In the genomic region with DNA sequence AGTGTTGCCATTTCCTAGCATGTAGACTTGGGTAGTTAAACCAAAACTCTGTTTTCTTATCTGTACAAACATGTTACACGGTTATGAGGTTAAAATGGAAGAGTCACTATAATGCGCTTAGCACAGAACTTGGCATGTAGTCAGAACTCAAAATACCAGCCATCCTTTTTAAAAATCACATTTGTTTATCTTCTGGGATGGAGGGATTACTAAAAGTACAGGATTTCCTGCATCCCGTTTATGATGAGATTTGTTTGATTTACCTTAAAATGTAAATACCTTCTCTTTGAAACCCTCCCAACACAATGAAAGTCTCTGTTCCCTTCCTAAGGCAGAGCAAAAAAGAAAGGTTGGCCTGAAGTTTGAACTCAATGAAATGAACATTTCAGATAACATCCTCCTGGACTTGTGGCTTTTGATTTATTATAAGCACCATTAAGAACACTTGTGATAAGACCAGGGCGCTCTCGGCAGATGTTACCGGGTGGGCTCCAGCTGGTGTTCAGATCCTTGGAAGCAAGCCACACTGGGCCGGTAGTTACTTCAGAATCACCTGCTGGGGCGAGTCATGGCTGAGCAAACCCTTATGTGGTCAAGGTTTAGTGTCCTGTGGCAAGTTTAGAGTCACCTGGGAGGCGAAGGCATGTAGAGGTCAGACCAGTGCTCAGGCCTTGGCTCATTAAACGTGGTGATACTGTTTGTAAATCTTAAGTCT, we compare ENCODE assay signal across 1 cellular context.
TF ChIP-seq lines count a peak whose summit lies in the region.

No MANE protein-coding gene starts in this region.

TF ChIP-seq in HepG2, 621 proteins besides CTCF, POLR2A, EP300 and RAD21 (continued from another document):
- TF ChIP-seq, protein P1, sequence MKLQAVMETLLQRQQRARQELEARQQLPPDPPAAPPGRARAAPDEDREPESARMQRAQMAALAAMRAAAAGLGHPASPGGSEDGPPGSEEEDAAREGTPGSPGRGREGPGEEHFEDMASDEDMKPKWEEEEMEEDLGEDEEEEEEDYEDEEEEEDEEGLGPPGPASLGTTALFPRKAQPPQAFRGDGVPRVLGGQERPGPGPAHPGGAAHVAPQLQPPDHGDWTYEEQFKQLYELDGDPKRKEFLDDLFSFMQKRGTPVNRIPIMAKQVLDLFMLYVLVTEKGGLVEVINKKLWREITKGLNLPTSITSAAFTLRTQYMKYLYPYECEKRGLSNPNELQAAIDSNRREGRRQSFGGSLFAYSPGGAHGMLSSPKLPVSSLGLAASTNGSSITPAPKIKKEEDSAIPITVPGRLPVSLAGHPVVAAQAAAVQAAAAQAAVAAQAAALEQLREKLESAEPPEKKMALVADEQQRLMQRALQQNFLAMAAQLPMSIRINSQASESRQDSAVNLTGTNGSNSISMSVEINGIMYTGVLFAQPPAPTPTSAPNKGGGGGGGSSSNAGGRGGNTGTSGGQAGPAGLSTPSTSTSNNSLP (IDR thresholded peaks at IDR 0.05; ENCODE audit: low read depth, low read length): 0 out of 2 replicates have a peak, but pooled peaks have one; percentile 58
- TF ChIP-seq XRCC5 (optimal IDR thresholded peaks at IDR 0.05; ENCODE audit: low read length) (no peak), NCOA2 (CRISPR knock-in tag; IDR thresholded peaks at IDR 0.05) (peak; percentile 69; the same call in 1 of the 2 replicates), RCOR2 (CRISPR knock-in tag; IDR thresholded peaks at IDR 0.05) (peak; percentile 54; the same call in 1 of the 2 replicates), SOX6 (IDR thresholded peaks at IDR 0.05) (no peak), SOX6 (CRISPR knock-in tag; IDR thresholded peaks at IDR 0.05) (peak; percentile 63; the same call in 1 of the 2 replicates)
